ENCODE assay signal across 8 cellular contexts in the genomic region with DNA sequence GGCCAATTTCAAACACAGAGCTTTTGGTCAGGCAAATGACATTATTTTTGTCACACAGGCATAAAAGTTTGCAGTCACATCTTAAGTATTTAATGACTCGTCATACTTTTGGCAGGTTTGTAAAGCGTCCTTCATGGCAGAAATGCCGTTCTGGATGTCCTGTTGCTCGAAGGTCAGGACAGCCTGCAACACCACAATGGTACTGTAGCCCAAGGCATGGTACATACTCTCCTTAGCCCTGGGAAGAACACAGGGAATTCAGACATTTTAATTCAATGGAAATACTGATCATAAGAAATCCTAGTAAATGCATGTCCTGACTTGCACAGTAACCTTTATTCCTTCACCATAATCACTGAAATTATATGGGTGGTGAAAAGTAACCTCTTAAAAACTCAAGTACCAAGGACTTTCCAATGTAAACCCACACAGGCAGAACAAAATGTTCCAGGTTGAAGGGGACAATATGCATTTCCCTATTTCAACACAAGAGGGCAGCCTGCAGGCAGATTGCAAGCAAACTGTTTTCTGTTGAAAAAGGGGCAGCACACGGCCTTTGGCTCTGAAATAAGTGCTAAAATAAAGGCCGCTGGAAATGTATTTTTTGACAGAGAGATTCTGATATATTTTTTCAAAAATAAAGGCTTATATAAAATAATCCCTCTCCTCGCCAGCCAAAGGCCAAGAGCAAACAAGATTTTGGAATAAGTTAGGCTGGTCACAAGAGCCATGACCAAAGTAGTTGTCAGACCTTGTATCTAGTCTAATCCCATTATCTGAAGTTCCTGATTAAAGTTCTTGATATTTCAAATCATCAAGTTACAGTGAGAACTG.
DNase-seq lines count a peak whose midpoint lies in the region; ATAC-seq and TF ChIP-seq lines count a peak whose summit lies in the region.

No MANE protein-coding gene starts in this region.

- RAD21 ChIA-PET in HCT116 (lab: Charles Lee; ENCODE audit: low non-redundant PET in 1 of 2, low total read pairs in 2 of 2, uncharacterized antibody in 2 of 2, unreplicated experiment in 2 of 2), result no interaction called here

- no peak overlapping the region for H3K4me2 ChIP-seq in HCT116 (ENCODE audit: low read length)

- H3K36me3 ChIP-seq in HCT116 (ENCODE audit: control insufficient read depth in 1 of 2, insufficient read depth in 2 of 2, low read length in 2 of 2), result no peaks in the 10 kb centered on the region

- POLR2A ChIA-PET in HCT116 (lab: Charles Lee), result no interaction called here

- H3K27ac ChIP-seq in HCT116 (ENCODE audit: low read depth, low read length), result no peak overlapping the region

- H2AFZ ChIP-seq in HCT116 (ENCODE audit: low read depth, low read length, poor library complexity, severe bottlenecking), result no peak overlapping the region

- H3K9me2 ChIP-seq in HCT116 (ENCODE audit: insufficient read depth), result no peaks in the 10 kb centered on the region

- ATAC-seq in HCT116 (peak; percentile 73), HG02840 (IDR thresholded peaks at IDR 0.05; ENCODE audit: low FRiP score, unreplicated experiment) (no peak)

- H3K4me3 ChIP-seq in HCT116 (replicated peaks in 1 of 2; ENCODE audit: low read depth in 1 of 2, low read length in 2 of 2), result no peak overlapping the region

- peaks cover 12 to 33% (median 12%) of the 10 kb centered on the region in 3 donors for H3K36me3 Mint-ChIP-seq in immature natural killer cell

- intact Hi-C loops in HCT116 (cut with micrococcal nuclease), result loop anchor here (1.0 to 5.0 kb wide), 3 partner anchors 206 to 395 kb away; no protein-coding TSS in a partner anchor

- no peak overlapping the region for H3K27ac Mint-ChIP-seq in immature natural killer cell

- H3K4me3 Mint-ChIP-seq in immature natural killer cell, result no peak overlapping the region

- no peak for TF ChIP-seq POLR2A in HCT116 (IDR thresholded peaks at IDR 0.05; ENCODE audit: borderline replicate concordance, extremely low read depth, insufficient read depth, insufficient read length)

- CTCF ChIA-PET in HCT116 (lab: Charles Lee), result interaction anchor here (0.9 to 2.5 kb wide), 5 partner anchors 12 to 411 kb away, joined by 3 to 15 read pairs (median 6); no protein-coding TSS in a partner anchor

- TF ChIP-seq CTCF in GM10266 (IDR thresholded peaks at IDR 0.05; ENCODE audit: control insufficient read depth, insufficient read depth, low read depth, missing control alignments) (peak; percentile 87), HCT116 (IDR thresholded peaks at IDR 0.05 in 2 of 3, conservative IDR thresholded peaks at IDR 0.05 in 1 of 3; ENCODE audit: borderline replicate concordance in 1 of 3, insufficient read depth in 1 of 3, low read depth in 2 of 3, low read length in 2 of 3) (peak; percentile 62 to 92 (median 91); a peak in 5 of 6 replicates)

- H4K20me1 ChIP-seq in HCT116 (ENCODE audit: insufficient read depth), result no peaks in the 10 kb centered on the region

- no peaks in the 10 kb centered on the region for H3K4me1 ChIP-seq in HCT116 (ENCODE audit: control insufficient read depth in 1 of 2, insufficient read depth in 2 of 2, low read length in 2 of 2)

- no TSS peak for BruUV-seq in HCT116 (replicated peaks; lab: Mats Ljungman, UMichigan)

- peaks cover 0 to 3% (median 0%) of the 10 kb centered on the region in 3 donors for H3K27me3 Mint-ChIP-seq in immature natural killer cell (ENCODE audit: low read depth in 3 of 3)

- H3K79me2 ChIP-seq in HCT116 (ENCODE audit: insufficient read depth, low read length), result no peaks in the 10 kb centered on the region

- H3K27me3 ChIP-seq in HCT116 (ENCODE audit: insufficient read depth, low read length), result no peaks in the 10 kb centered on the region

- H3K9me3 ChIP-seq in HCT116 (ENCODE audit: control insufficient read depth in 1 of 2, insufficient read depth in 1 of 2, low read depth in 1 of 2, low read length in 2 of 2), result no peaks in the 10 kb centered on the region

- TF ChIP-seq RAD21 in HCT116 (IDR thresholded peaks at IDR 0.05; ENCODE audit: low read depth), result peak; percentile 67

- peaks cover 18 to 41% of the 10 kb centered on the region in 2 donors for H3K4me1 Mint-ChIP-seq in immature natural killer cell

- H3K9ac ChIP-seq in HCT116 (ENCODE audit: low read length), result no peak overlapping the region

- DNase-seq in GM10266 (ENCODE audit: extremely low spot score), result peak; percentile 59
- peak; percentile 50 for DNase-seq in HCT116 (ENCODE audit: low read depth, low spot score)
- DNase-seq in NCI-H1105 treated with DMSO at 0.1 percent for 48 hours (lab: John Stamatoyannopoulos, UW), result peak; percentile 77
- peak; percentile 2 for DNase-seq in T1000 (lab: John Stamatoyannopoulos, UW)
- peak; percentile 47 for DNase-seq in brain pericyte (ENCODE audit: low read depth, low spot score)
- DNase-seq in immature natural killer cell, result peak; percentile 44 to 61 (median 55)
- DNase-seq in stimulated activated CD4-positive, alpha-beta T cell treated with anti-CD3 and anti-CD28 coated beads, Interleukin-1b, Interleukin-23, amount 100 ng/mL, for 1 hour (ENCODE audit: low read depth in 2 of 2), result peak; percentile 5 to 22

- no peaks in the 10 kb centered on the region for H3K9me3 Mint-ChIP-seq in immature natural killer cell

TF ChIP-seq in HCT116, 20 proteins besides CTCF, POLR2A, EP300 and RAD21:
- TF ChIP-seq FOSL1 (IDR thresholded peaks at IDR 0.05; ENCODE audit: low read depth), result no peak
- no peak for TF ChIP-seq JUND (IDR thresholded peaks at IDR 0.05)
- TF ChIP-seq, protein P1, sequence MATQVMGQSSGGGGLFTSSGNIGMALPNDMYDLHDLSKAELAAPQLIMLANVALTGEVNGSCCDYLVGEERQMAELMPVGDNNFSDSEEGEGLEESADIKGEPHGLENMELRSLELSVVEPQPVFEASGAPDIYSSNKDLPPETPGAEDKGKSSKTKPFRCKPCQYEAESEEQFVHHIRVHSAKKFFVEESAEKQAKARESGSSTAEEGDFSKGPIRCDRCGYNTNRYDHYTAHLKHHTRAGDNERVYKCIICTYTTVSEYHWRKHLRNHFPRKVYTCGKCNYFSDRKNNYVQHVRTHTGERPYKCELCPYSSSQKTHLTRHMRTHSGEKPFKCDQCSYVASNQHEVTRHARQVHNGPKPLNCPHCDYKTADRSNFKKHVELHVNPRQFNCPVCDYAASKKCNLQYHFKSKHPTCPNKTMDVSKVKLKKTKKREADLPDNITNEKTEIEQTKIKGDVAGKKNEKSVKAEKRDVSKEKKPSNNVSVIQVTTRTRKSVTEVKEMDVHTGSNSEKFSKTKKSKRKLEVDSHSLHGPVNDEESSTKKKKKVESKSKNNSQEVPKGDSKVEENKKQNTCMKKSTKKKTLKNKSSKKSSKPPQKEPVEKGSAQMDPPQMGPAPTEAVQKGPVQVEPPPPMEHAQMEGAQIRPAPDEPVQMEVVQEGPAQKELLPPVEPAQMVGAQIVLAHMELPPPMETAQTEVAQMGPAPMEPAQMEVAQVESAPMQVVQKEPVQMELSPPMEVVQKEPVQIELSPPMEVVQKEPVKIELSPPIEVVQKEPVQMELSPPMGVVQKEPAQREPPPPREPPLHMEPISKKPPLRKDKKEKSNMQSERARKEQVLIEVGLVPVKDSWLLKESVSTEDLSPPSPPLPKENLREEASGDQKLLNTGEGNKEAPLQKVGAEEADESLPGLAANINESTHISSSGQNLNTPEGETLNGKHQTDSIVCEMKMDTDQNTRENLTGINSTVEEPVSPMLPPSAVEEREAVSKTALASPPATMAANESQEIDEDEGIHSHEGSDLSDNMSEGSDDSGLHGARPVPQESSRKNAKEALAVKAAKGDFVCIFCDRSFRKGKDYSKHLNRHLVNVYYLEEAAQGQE (IDR thresholded peaks at IDR 0.05; ENCODE audit: low read depth), result no peak
- TF ChIP-seq EZH2 (IDR thresholded peaks at IDR 0.05), result no peak
- TF ChIP-seq SRF (IDR thresholded peaks at IDR 0.05; ENCODE audit: low read depth), result no peak
TF ChIP-seq in HCT116: peak in this region for 0.

Comparison
In these comparisons a context has a peak if more than half of its experiments do, and no peak if none do; other contexts are left out.
1. DNase-seq: peak in every context shown above with its lines; median percentile 77 in NCI-H1105 treated with DMSO at 0.1 percent for 48 hours; 59 in GM10266; 55 in immature natural killer cell; 50 in HCT116; 47 in brain pericyte; 14 in stimulated activated CD4-positive, alpha-beta T cell treated with anti-CD3 and anti-CD28 coated beads, Interleukin-1b, Interleukin-23, amount 100 ng/mL, for 1 hour; 2 in T1000.